ENCODE assay signal across 8 cellular contexts in genomic region chr1:205505791-205506190, GRCh38. TPM values are rescaled to one million over a fixed set of nuclear protein-coding genes. Genes with fewer than 3 reads are reported as not detected.
DNase-seq lines count a peak whose midpoint lies in the region; ATAC-seq and FAIRE-seq lines count a peak whose summit lies in the region.

No MANE protein-coding gene starts in this region.

- peaks cover 13% of the 10 kb centered on the region for H3K27me3 Mint-ChIP-seq in activated CD8-positive, alpha-beta memory T cell treated with anti-CD3 and anti-CD28 coated beads, Interleukin-2, amount 10 ng/mL, durations not matched to agents 7 days and 5 days
- peaks cover 0 to 16% of the 10 kb centered on the region in 2 donors for H3K27me3 Mint-ChIP-seq in effector memory CD8-positive, alpha-beta T cell

- FAIRE-seq in urothelium cell line (lab: Jason Lieb, UNC), result no peak

- H3K27ac Mint-ChIP-seq in activated CD8-positive, alpha-beta memory T cell treated with anti-CD3 and anti-CD28 coated beads, Interleukin-2, amount 10 ng/mL, durations not matched to agents 7 days and 5 days, result no peak overlapping the region
- H3K27ac Mint-ChIP-seq in effector memory CD8-positive, alpha-beta T cell, result no peak overlapping the region

- H3K4me3 Mint-ChIP-seq in activated CD8-positive, alpha-beta memory T cell treated with anti-CD3 and anti-CD28 coated beads, Interleukin-2, amount 10 ng/mL, durations not matched to agents 7 days and 5 days, result peak overlapping the region; percentile 52
- peak overlapping the region; percentile 79 to 90 for H3K4me3 Mint-ChIP-seq in effector memory CD8-positive, alpha-beta T cell

- no peak for DNase-seq in activated CD8-positive, alpha-beta memory T cell treated with anti-CD3 and anti-CD28 coated beads, Interleukin-2, amount 10 ng/mL, durations not matched to agents 7 days and 5 days
- DNase-seq in activated CD8-positive, alpha-beta memory T cell treated with anti-CD3 and anti-CD28 coated beads for 24 hours, result no peak
- DNase-seq in effector memory CD8-positive, alpha-beta T cell, result no peak
- DNase-seq in mucosa of gallbladder (ENCODE audit: low spot score) (peak; percentile 68), urothelium cell line (ENCODE audit: low spot score) (peak; percentile 73), cerebellum (ENCODE audit: low spot score) (no peak), left lobe of liver (ENCODE audit: low spot score) (no peak)

- peaks cover 13% of the 10 kb centered on the region for H3K4me1 Mint-ChIP-seq in activated CD8-positive, alpha-beta memory T cell treated with anti-CD3 and anti-CD28 coated beads, Interleukin-2, amount 10 ng/mL, durations not matched to agents 7 days and 5 days
- peaks cover 5 to 12% of the 10 kb centered on the region in 2 donors for H3K4me1 Mint-ChIP-seq in effector memory CD8-positive, alpha-beta T cell (ENCODE audit: low read depth in 2 of 2)

- H3K36me3 Mint-ChIP-seq in activated CD8-positive, alpha-beta memory T cell treated with anti-CD3 and anti-CD28 coated beads, Interleukin-2, amount 10 ng/mL, durations not matched to agents 7 days and 5 days, result no peaks in the 10 kb centered on the region
- H3K36me3 Mint-ChIP-seq in effector memory CD8-positive, alpha-beta T cell (ENCODE audit: insufficient read depth), result no peaks in the 10 kb centered on the region

- CTCF ChIA-PET in activated CD8-positive, alpha-beta memory T cell treated with anti-CD3 and anti-CD28 coated beads, Interleukin-2, amount 10 ng/mL, durations not matched to agents 7 days and 5 days (lab: Charles Lee), result no interaction called here

- ATAC-seq in activated CD8-positive, alpha-beta memory T cell treated with anti-CD3 and anti-CD28 coated beads, Interleukin-2, amount 10 ng/mL, durations not matched to agents 7 days and 5 days, result no peak
- ATAC-seq in effector memory CD8-positive, alpha-beta T cell (replicated peaks), result no peak
- no peak for ATAC-seq in left lobe of liver
- ATAC-seq in GM19455 (IDR thresholded peaks at IDR 0.05; ENCODE audit: unreplicated experiment), result no peak

- no peaks in the 10 kb centered on the region for H3K9me3 Mint-ChIP-seq in activated CD8-positive, alpha-beta memory T cell treated with anti-CD3 and anti-CD28 coated beads, Interleukin-2, amount 10 ng/mL, durations not matched to agents 7 days and 5 days (ENCODE audit: low read depth)
- H3K9me3 Mint-ChIP-seq in effector memory CD8-positive, alpha-beta T cell, result no peaks in the 10 kb centered on the region

RNA-seq across cellular contexts. Expression of gene CDK18, which starts 1.3 kb away (rescaled TPM):
- 1 to 10 TPM; 4.0 to 5.2 TPM for total RNA-seq in activated CD8-positive, alpha-beta memory T cell treated with anti-CD3 and anti-CD28 coated beads, Interleukin-2, amount 10 ng/mL, durations not matched to agents 7 days and 5 days
- 76.4 TPM for total RNA-seq in mucosa of gallbladder
- total RNA-seq in cerebellum, result 1.00 TPM
- total RNA-seq in left lobe of liver, result 8.8 TPM

RNA-seq across cellular contexts. Expression of gene BLACAT1, which starts 49.9 kb away (rescaled TPM):
- total RNA-seq in activated CD8-positive, alpha-beta memory T cell treated with anti-CD3 and anti-CD28 coated beads, Interleukin-2, amount 10 ng/mL, durations not matched to agents 7 days and 5 days, result under 1 TPM; 0.19 to 0.47 TPM
- total RNA-seq in mucosa of gallbladder (0.81 TPM), cerebellum (2.5 TPM), left lobe of liver (0.08 TPM)

Comparison
In these comparisons a context has a peak if more than half of its experiments do, and no peak if none do; other contexts are left out.
1. DNase-seq: peak in mucosa of gallbladder (single experiment) and urothelium cell line (single experiment); none in activated CD8-positive, alpha-beta memory T cell treated with anti-CD3 and anti-CD28 coated beads, Interleukin-2, amount 10 ng/mL, durations not matched to agents 7 days and 5 days (single experiment), activated CD8-positive, alpha-beta memory T cell treated with anti-CD3 and anti-CD28 coated beads for 24 hours (single experiment), effector memory CD8-positive, alpha-beta T cell (0 of 3), cerebellum (single experiment) and left lobe of liver (single experiment).